Comparison of ENCODE assay signal across 1 cellular context in genomic region chr3:187484547-187485325, GRCh38.
TF ChIP-seq lines count a peak whose summit lies in the region.

No MANE protein-coding gene starts in this region.

TF ChIP-seq in GM23338, 12 proteins besides CTCF, POLR2A, EP300 and RAD21 (continued from another document):
- TF ChIP-seq ZNF462 (CRISPR knock-in tag; IDR thresholded peaks at IDR 0.05) (no peak), EZH2 (IDR thresholded peaks at IDR 0.05; ENCODE audit: low read depth, unreplicated experiment) (no peak), JUNB (IDR thresholded peaks at IDR 0.05; ENCODE audit: unreplicated experiment) (no peak), EZH2phosphoT487 (IDR thresholded peaks at IDR 0.05; ENCODE audit: unreplicated experiment) (no peak)
